ENCODE assay signal across 1 cellular context in the genomic region with DNA sequence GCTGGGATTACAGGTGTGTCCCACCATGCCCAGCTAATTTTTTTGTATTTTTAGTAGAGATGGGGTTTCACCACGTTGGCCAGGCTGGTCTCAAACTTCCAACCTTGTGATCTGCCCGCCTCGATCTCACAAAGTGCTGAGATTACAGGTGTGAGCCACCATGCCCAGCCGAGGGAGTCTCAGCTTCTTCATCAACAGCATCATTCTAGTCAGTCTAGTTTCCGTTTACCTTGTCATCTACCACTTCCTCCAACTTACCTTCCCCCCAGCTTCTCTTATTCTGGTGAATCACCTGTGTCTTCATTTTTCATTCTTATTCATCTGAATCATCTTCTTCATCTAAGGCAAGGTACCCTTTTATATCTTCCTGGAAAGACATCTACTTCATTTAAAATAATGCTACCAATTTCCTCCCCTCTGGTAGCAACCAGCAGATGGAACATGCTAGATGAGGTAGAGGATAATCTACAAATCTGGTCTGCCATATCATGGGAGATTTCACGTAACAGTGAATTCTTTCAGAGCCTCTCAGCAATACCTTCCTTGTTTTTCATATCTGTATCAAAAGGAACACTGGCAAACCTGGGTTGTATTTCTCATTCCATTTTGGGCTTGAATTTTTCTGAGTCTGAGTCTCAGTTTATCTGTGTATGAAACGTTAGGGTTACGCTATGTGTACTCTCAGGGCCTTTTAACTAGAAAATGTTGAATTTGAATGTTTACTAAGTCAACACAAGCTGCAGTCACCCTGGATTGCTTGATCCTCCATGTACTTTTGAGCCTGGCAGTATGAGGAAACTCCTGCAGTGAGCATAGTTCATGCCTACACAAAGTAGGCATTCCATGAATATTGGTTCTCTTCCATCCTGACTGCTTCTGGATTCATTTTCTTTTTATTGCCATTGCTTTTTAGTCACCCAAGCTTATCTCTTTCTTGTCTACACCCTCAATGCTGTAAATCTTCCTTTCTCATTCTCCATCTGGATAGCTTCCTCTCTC.
TF ChIP-seq lines count a peak whose summit lies in the region.

No MANE protein-coding gene starts in this region.

TF ChIP-seq in HepG2, 621 proteins besides CTCF, POLR2A, EP300 and RAD21 (continued from another document and continues in another):
- TF ChIP-seq RERE (CRISPR knock-in tag; IDR thresholded peaks at IDR 0.05; ENCODE audit: low read depth) (peak; percentile 89), MTF2 (CRISPR knock-in tag; IDR thresholded peaks at IDR 0.05; ENCODE audit: borderline replicate concordance) (no peak), SOX6 (IDR thresholded peaks at IDR 0.05) (no peak), SOX6 (CRISPR knock-in tag; IDR thresholded peaks at IDR 0.05) (peak; percentile 91), CEBPB (IDR thresholded peaks at IDR 0.05; ENCODE audit: borderline replicate concordance, low read depth, low read length) (peak; percentile 97), PHF20 (CRISPR knock-in tag; IDR thresholded peaks at IDR 0.05) (peak; percentile 43; the same call in 1 of the 2 replicates), ZNF761 (CRISPR knock-in tag; conservative IDR thresholded peaks at IDR 0.05) (no peak), ZNF232 (CRISPR knock-in tag; IDR thresholded peaks at IDR 0.05; ENCODE audit: borderline replicate concordance) (0 out of 2 replicates have a peak, but pooled peaks have one; percentile 41), ZNF33A (CRISPR knock-in tag; IDR thresholded peaks at IDR 0.05; ENCODE audit: borderline replicate concordance) (no peak; the same call in 1 of the 2 replicates), ZSCAN31 (CRISPR knock-in tag; IDR thresholded peaks at IDR 0.05; ENCODE audit: low read depth) (no peak), GATA4 (IDR thresholded peaks at IDR 0.05; ENCODE audit: borderline replicate concordance, low read depth) (peak; percentile 84; the same call in 1 of the 2 replicates), NFKBIZ (CRISPR knock-in tag; IDR thresholded peaks at IDR 0.05) (0 out of 2 replicates have a peak, but pooled peaks have one; percentile 75), FOXK1 (CRISPR knock-in tag; IDR thresholded peaks at IDR 0.05; ENCODE audit: borderline replicate concordance, low read depth) (peak; percentile 79), ZNF598 (CRISPR knock-in tag; IDR thresholded peaks at IDR 0.05; ENCODE audit: borderline replicate concordance) (no peak), PAF1 (CRISPR knock-in tag; IDR thresholded peaks at IDR 0.05) (no peak), MEF2D (CRISPR knock-in tag; IDR thresholded peaks at IDR 0.05) (no peak; the same call in 1 of the 2 replicates), GATAD1 (CRISPR knock-in tag; IDR thresholded peaks at IDR 0.05) (peak; percentile 54), ZNF530 (CRISPR knock-in tag; IDR thresholded peaks at IDR 0.05; ENCODE audit: low read depth) (no peak), ARHGAP35 (CRISPR knock-in tag; IDR thresholded peaks at IDR 0.05; ENCODE audit: borderline replicate concordance) (no peak), TMF1 (CRISPR knock-in tag; IDR thresholded peaks at IDR 0.05; ENCODE audit: low read depth) (no peak), TBX2 (CRISPR knock-in tag; IDR thresholded peaks at IDR 0.05; ENCODE audit: borderline replicate concordance) (peak; percentile 75), ZNF558 (CRISPR knock-in tag; IDR thresholded peaks at IDR 0.05; ENCODE audit: borderline replicate concordance) (peak; percentile 28; the same call in 1 of the 2 replicates), SSRP1 (CRISPR knock-in tag; IDR thresholded peaks at IDR 0.05) (peak; percentile 76; the same call in 1 of the 2 replicates), NRL (CRISPR knock-in tag; IDR thresholded peaks at IDR 0.05; ENCODE audit: borderline replicate concordance) (no peak), CERS6 (CRISPR knock-in tag; IDR thresholded peaks at IDR 0.05) (no peak), KDM3A (CRISPR knock-in tag; IDR thresholded peaks at IDR 0.05; ENCODE audit: low read depth) (0 out of 2 replicates have a peak, but pooled peaks have one; percentile 73), KLF6 (CRISPR knock-in tag; IDR thresholded peaks at IDR 0.05) (0 out of 2 replicates have a peak, but pooled peaks have one; percentile 18), ZNF180 (CRISPR knock-in tag; IDR thresholded peaks at IDR 0.05; ENCODE audit: borderline replicate concordance, low read depth) (no peak), REL (CRISPR knock-in tag; conservative IDR thresholded peaks at IDR 0.05) (no peak), NFIB (CRISPR knock-in tag; IDR thresholded peaks at IDR 0.05; ENCODE audit: borderline replicate concordance) (no peak), HINFP (CRISPR knock-in tag; IDR thresholded peaks at IDR 0.05; ENCODE audit: low read depth) (no peak), DNMT3B (CRISPR knock-in tag; conservative IDR thresholded peaks at IDR 0.05) (0 out of 2 replicates have a peak, but pooled peaks have one; percentile 77), MXD4 (CRISPR knock-in tag; IDR thresholded peaks at IDR 0.05) (peak; percentile 64; the same call in 1 of the 2 replicates)
- TF ChIP-seq, protein P1, sequence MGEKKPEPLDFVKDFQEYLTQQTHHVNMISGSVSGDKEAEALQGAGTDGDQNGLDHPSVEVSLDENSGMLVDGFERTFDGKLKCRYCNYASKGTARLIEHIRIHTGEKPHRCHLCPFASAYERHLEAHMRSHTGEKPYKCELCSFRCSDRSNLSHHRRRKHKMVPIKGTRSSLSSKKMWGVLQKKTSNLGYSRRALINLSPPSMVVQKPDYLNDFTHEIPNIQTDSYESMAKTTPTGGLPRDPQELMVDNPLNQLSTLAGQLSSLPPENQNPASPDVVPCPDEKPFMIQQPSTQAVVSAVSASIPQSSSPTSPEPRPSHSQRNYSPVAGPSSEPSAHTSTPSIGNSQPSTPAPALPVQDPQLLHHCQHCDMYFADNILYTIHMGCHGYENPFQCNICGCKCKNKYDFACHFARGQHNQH (CRISPR knock-in tag; IDR thresholded peaks at IDR 0.05), result peak; percentile 74
- TF ChIP-seq, protein P2, sequence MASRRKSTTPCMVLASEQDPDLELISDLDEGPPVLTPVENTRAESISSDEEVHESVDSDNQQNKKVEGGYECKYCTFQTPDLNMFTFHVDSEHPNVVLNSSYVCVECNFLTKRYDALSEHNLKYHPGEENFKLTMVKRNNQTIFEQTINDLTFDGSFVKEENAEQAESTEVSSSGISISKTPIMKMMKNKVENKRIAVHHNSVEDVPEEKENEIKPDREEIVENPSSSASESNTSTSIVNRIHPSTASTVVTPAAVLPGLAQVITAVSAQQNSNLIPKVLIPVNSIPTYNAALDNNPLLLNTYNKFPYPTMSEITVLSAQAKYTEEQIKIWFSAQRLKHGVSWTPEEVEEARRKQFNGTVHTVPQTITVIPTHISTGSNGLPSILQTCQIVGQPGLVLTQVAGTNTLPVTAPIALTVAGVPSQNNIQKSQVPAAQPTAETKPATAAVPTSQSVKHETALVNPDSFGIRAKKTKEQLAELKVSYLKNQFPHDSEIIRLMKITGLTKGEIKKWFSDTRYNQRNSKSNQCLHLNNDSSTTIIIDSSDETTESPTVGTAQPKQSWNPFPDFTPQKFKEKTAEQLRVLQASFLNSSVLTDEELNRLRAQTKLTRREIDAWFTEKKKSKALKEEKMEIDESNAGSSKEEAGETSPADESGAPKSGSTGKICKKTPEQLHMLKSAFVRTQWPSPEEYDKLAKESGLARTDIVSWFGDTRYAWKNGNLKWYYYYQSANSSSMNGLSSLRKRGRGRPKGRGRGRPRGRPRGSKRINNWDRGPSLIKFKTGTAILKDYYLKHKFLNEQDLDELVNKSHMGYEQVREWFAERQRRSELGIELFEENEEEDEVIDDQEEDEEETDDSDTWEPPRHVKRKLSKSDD (CRISPR knock-in tag; IDR thresholded peaks at IDR 0.05; ENCODE audit: low read depth), result peak; percentile 77; the same call in 1 of the 2 replicates
- TF ChIP-seq, protein P3, sequence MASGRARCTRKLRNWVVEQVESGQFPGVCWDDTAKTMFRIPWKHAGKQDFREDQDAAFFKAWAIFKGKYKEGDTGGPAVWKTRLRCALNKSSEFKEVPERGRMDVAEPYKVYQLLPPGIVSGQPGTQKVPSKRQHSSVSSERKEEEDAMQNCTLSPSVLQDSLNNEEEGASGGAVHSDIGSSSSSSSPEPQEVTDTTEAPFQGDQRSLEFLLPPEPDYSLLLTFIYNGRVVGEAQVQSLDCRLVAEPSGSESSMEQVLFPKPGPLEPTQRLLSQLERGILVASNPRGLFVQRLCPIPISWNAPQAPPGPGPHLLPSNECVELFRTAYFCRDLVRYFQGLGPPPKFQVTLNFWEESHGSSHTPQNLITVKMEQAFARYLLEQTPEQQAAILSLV (CRISPR knock-in tag; IDR thresholded peaks at IDR 0.05; ENCODE audit: borderline replicate concordance), result no peak
- TF ChIP-seq, protein P4, sequence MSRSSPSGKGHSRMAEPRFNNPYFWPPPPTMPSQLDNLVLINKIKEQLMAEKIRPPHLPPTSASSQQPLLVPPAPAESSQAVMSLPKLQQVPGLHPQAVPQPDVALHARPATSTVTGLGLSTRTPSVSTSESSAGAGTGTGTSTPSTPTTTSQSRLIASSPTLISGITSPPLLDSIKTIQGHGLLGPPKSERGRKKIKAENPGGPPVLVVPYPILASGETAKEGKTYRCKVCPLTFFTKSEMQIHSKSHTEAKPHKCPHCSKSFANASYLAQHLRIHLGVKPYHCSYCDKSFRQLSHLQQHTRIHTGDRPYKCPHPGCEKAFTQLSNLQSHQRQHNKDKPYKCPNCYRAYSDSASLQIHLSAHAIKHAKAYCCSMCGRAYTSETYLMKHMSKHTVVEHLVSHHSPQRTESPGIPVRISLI (CRISPR knock-in tag; IDR thresholded peaks at IDR 0.05; ENCODE audit: borderline replicate concordance), result no peak
- TF ChIP-seq, protein P5, sequence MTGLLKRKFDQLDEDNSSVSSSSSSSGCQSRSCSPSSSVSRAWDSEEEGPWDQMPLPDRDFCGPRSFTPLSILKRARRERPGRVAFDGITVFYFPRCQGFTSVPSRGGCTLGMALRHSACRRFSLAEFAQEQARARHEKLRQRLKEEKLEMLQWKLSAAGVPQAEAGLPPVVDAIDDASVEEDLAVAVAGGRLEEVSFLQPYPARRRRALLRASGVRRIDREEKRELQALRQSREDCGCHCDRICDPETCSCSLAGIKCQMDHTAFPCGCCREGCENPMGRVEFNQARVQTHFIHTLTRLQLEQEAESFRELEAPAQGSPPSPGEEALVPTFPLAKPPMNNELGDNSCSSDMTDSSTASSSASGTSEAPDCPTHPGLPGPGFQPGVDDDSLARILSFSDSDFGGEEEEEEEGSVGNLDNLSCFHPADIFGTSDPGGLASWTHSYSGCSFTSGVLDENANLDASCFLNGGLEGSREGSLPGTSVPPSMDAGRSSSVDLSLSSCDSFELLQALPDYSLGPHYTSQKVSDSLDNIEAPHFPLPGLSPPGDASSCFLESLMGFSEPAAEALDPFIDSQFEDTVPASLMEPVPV (CRISPR knock-in tag; IDR thresholded peaks at IDR 0.05), result no peak
- TF ChIP-seq, protein P6, sequence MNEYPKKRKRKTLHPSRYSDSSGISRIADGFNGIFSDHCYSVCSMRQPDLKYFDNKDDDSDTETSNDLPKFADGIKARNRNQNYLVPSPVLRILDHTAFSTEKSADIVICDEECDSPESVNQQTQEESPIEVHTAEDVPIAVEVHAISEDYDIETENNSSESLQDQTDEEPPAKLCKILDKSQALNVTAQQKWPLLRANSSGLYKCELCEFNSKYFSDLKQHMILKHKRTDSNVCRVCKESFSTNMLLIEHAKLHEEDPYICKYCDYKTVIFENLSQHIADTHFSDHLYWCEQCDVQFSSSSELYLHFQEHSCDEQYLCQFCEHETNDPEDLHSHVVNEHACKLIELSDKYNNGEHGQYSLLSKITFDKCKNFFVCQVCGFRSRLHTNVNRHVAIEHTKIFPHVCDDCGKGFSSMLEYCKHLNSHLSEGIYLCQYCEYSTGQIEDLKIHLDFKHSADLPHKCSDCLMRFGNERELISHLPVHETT (CRISPR knock-in tag; conservative IDR thresholded peaks at IDR 0.05), result no peak
